Comparison of ENCODE assay signal across 20 cellular contexts in genomic region chr3:176696816-176697215, GRCh38.
"Had no signal": no experiment of that assay in that cellular context is flagged by ENCODE, and none has a peak within 500 bp of the region (broad histone marks: within the 10 kb centered on the region; RNA-seq: fewer than 3 reads in every experiment).

No MANE protein-coding gene starts in this region.

- H3K9me3 ChIP-seq: ascending aorta, gastroesophageal sphincter, left lung, mucosa of descending colon, spleen, stomach, testis had no signal

- FAIRE-seq: endometrium, keratinocyte had no signal

- H3K9me3 Mint-ChIP-seq: activated naive CD4-positive, alpha-beta T cell treated with anti-CD3 and anti-CD28 coated beads for 36 hours; activated T-helper 2 cell treated with anti-CD3 and anti-CD28 coated beads, Interferon-gamma antibody, Interleukin-2, Interleukin-4, amounts not matched to agents 10 μg/mL and 5 μg/mL and 100 μg/mL, durations not matched to agents 14 hours and 24 hours and 36 hours had no signal

- H3K4me1 Mint-ChIP-seq: activated CD8-positive, alpha-beta memory T cell treated with anti-CD3 and anti-CD28 coated beads, Interleukin-2, amount 10 ng/mL, durations not matched to agents 7 days and 5 days had no signal

- DNase-seq: activated CD4-positive, alpha-beta T cell treated with anti-CD3 and anti-CD28 coated beads for 1 hour; activated CD4-positive, alpha-beta T cell treated with anti-CD3 and anti-CD28 coated beads, Interleukin-2, amount 50 U/mL, for 48 hours; activated CD8-positive, alpha-beta memory T cell treated with anti-CD3 and anti-CD28 coated beads, Interleukin-2, amount 10 ng/mL, durations not matched to agents 7 days and 5 days; activated naive CD4-positive, alpha-beta T cell treated with anti-CD3 and anti-CD28 coated beads for 36 hours; activated T-cell treated with anti-CD3 and anti-CD28 coated beads, Interleukin-2, amount 50 U/mL, for 1 hour; dorsolateral prefrontal cortex; left lung; mucosa of descending colon; naive thymus-derived CD8-positive, alpha-beta T cell; nucleus accumbens; spleen; stomach; T-helper 1 cell; testis had no signal

- H3K36me3 ChIP-seq: ascending aorta, gastroesophageal sphincter, left lung, spleen, stomach had no signal

- H3K4me1 ChIP-seq: gastroesophageal sphincter, left lung, spleen, stomach, testis had no signal

- H3K27ac ChIP-seq: ascending aorta, dorsolateral prefrontal cortex, gastroesophageal sphincter, left lung, spleen, stomach, testis, VCaP had no signal

- H3K27me3 ChIP-seq: ascending aorta, dorsolateral prefrontal cortex, gastroesophageal sphincter, left lung, spleen, stomach, testis had no signal

- H3K4me3 Mint-ChIP-seq: activated CD8-positive, alpha-beta memory T cell treated with anti-CD3 and anti-CD28 coated beads, Interleukin-2, amount 10 ng/mL, durations not matched to agents 7 days and 5 days; activated naive CD4-positive, alpha-beta T cell treated with anti-CD3 and anti-CD28 coated beads for 36 hours; naive thymus-derived CD8-positive, alpha-beta T cell had no signal

- H3K36me3 Mint-ChIP-seq: activated CD8-positive, alpha-beta memory T cell treated with anti-CD3 and anti-CD28 coated beads, Interleukin-2, amount 10 ng/mL, durations not matched to agents 7 days and 5 days; naive thymus-derived CD8-positive, alpha-beta T cell had no signal

- H3K27ac Mint-ChIP-seq: activated CD8-positive, alpha-beta memory T cell treated with anti-CD3 and anti-CD28 coated beads, Interleukin-2, amount 10 ng/mL, durations not matched to agents 7 days and 5 days; activated naive CD4-positive, alpha-beta T cell treated with anti-CD3 and anti-CD28 coated beads for 36 hours; activated T-helper 2 cell treated with anti-CD3 and anti-CD28 coated beads, Interferon-gamma antibody, Interleukin-2, Interleukin-4, amounts not matched to agents 10 μg/mL and 5 μg/mL and 100 μg/mL, durations not matched to agents 14 hours and 24 hours and 36 hours had no signal

- H3K27me3 Mint-ChIP-seq: activated CD8-positive, alpha-beta memory T cell treated with anti-CD3 and anti-CD28 coated beads, Interleukin-2, amount 10 ng/mL, durations not matched to agents 7 days and 5 days had no signal

- H3K4me3 ChIP-seq: ascending aorta, dorsolateral prefrontal cortex, gastroesophageal sphincter, left lung, mucosa of descending colon, spleen, stomach, testis had no signal
